In genomic region chr19:35960432-35960972, GRCh38 we compare ENCODE assay signal across 28 cellular contexts. TPM values are rescaled to one million over a fixed set of nuclear protein-coding genes. Genes with fewer than 3 reads are reported as not detected.
DNase-seq lines count a peak whose midpoint lies in the region; ATAC-seq and TF ChIP-seq lines count a peak whose summit lies in the region.
"Had no signal": no experiment of that assay in that cellular context is flagged by ENCODE, and none has a peak within 500 bp of the region (broad histone marks: within the 10 kb centered on the region; RNA-seq: fewer than 3 reads in every experiment).

No MANE protein-coding gene starts in this region.

- DNase-seq in activated naive CD8-positive, alpha-beta T cell treated with anti-CD3 and anti-CD28 coated beads for 36 hours: no peak
- no peak for DNase-seq in T-helper 17 cell
- DNase-seq in memory B cell (ENCODE audit: low spot score in 2 of 2): no peak
- DNase-seq in CD14-positive monocyte (ENCODE audit: low spot score): no peak
- DNase-seq in stimulated activated CD8-positive, alpha-beta memory T cell treated with anti-CD3 and anti-CD28 coated beads, Interleukin-4, amount 100 ng/mL, for 48 hours: no peak
- no peak for DNase-seq in NCI-H1694 (lab: John Stamatoyannopoulos, UW)
- DNase-seq: activated CD4-positive, CD25-positive, alpha-beta regulatory T cell treated with anti-CD3 and anti-CD28 coated beads, Interleukin-2, amount 50 U/mL, for 72 hours; activated CD8-positive, alpha-beta T cell treated with anti-CD3 and anti-CD28 coated beads, Interleukin-2, amount 10 ng/mL, durations not matched to agents 7 days and 5 days; aorta; Calu3; colonic mucosa; DMS79; effector CD8-positive, alpha-beta T cell; mammary epithelial cell; MM.1S; NCI-H1105 treated with DMSO at 0.1 percent for 48 hours; NCI-H2029; NCI-H524; OCI-M1; SK-N-SH; small intestine; stimulated activated naive CD4-positive, alpha-beta T cell treated with Interleukin-2 at 50 U/mL for 16 hours; tibial artery had no signal

- no peaks in the 10 kb centered on the region for H3K9me3 Mint-ChIP-seq in activated naive CD8-positive, alpha-beta T cell (ENCODE audit: low read depth)
- peaks cover 3% of the 10 kb centered on the region for H3K9me3 Mint-ChIP-seq in activated naive CD8-positive, alpha-beta T cell treated with anti-CD3 and anti-CD28 coated beads for 36 hours
- H3K9me3 Mint-ChIP-seq in memory B cell (no peaks in the 10 kb centered on the region), CD14-positive monocyte (peaks cover 5 to 23% (median 14%) of the 10 kb centered on the region in 7 donors)
- H3K9me3 Mint-ChIP-seq: activated naive CD4-positive, alpha-beta T cell treated with anti-CD3 and anti-CD28 coated beads, Interleukin-2, amount 50 U/mL, for 72 hours had no signal

- no peak for TF ChIP-seq CTCF in CD14-positive monocyte (IDR thresholded peaks at IDR 0.05)

- no peak overlapping the region for H3K27ac Mint-ChIP-seq in activated naive CD8-positive, alpha-beta T cell
- H3K27ac Mint-ChIP-seq in activated naive CD8-positive, alpha-beta T cell treated with anti-CD3 and anti-CD28 coated beads for 36 hours: no peak overlapping the region
- H3K27ac Mint-ChIP-seq in T-helper 17 cell: no peak overlapping the region
- H3K27ac Mint-ChIP-seq in memory B cell: no peak overlapping the region
- peak overlapping the region in 1 of 7 donors; percentile 64 for H3K27ac Mint-ChIP-seq in CD14-positive monocyte
- H3K27ac Mint-ChIP-seq: activated CD8-positive, alpha-beta T cell treated with anti-CD3 and anti-CD28 coated beads, Interleukin-2, amount 10 ng/mL, durations not matched to agents 7 days and 5 days; activated naive CD4-positive, alpha-beta T cell treated with anti-CD3 and anti-CD28 coated beads, Interleukin-2, amount 50 U/mL, for 72 hours; T-helper 2 cell treated with Interferon-gamma antibody and Interleukin-4, amounts not matched to agents 5 μg/mL and 100 μg/mL, for 36 hours had no signal

- H3K9me3 ChIP-seq in T-helper 17 cell (ENCODE audit: control insufficient read depth, low read length, poor library complexity, severe bottlenecking): no peaks in the 10 kb centered on the region
- H3K9me3 ChIP-seq: colonic mucosa, SK-N-SH, tibial artery had no signal

- H3K4me3 Mint-ChIP-seq in activated naive CD8-positive, alpha-beta T cell: peak overlapping the region; percentile 36
- H3K4me3 Mint-ChIP-seq in activated naive CD8-positive, alpha-beta T cell treated with anti-CD3 and anti-CD28 coated beads for 36 hours: no peak overlapping the region
- H3K4me3 Mint-ChIP-seq in T-helper 17 cell: peak overlapping the region; percentile 63
- peak overlapping the region; percentile 12 for H3K4me3 Mint-ChIP-seq in memory B cell
- peak overlapping the region in 1 of 2 donors; percentile 53 for H3K4me3 Mint-ChIP-seq in CD14-positive monocyte
- H3K4me3 Mint-ChIP-seq: activated CD8-positive, alpha-beta T cell treated with anti-CD3 and anti-CD28 coated beads, Interleukin-2, amount 10 ng/mL, durations not matched to agents 7 days and 5 days; neural crest cell; T-helper 2 cell treated with Interferon-gamma antibody and Interleukin-4, amounts not matched to agents 5 μg/mL and 100 μg/mL, for 36 hours had no signal

- ATAC-seq in T-helper 17 cell: no peak
- no peak for ATAC-seq in memory B cell (ENCODE audit: low read depth)
- ATAC-seq: activated CD8-positive, alpha-beta T cell treated with anti-CD3 and anti-CD28 coated beads, Interleukin-2, amount 10 ng/mL, durations not matched to agents 7 days and 5 days; activated naive CD4-positive, alpha-beta T cell treated with anti-CD3 and anti-CD28 coated beads, Interleukin-2, amount 50 U/mL, for 72 hours had no signal

- no peaks in the 10 kb centered on the region for H3K36me3 Mint-ChIP-seq in activated naive CD8-positive, alpha-beta T cell
- no peaks in the 10 kb centered on the region for H3K36me3 Mint-ChIP-seq in activated naive CD8-positive, alpha-beta T cell treated with anti-CD3 and anti-CD28 coated beads for 36 hours
- H3K36me3 Mint-ChIP-seq in T-helper 17 cell (ENCODE audit: low read depth): no peaks in the 10 kb centered on the region
- H3K36me3 Mint-ChIP-seq in memory B cell: no peaks in the 10 kb centered on the region
- no peaks in the 10 kb centered on the region for H3K36me3 Mint-ChIP-seq in CD14-positive monocyte
- H3K36me3 Mint-ChIP-seq: activated naive CD4-positive, alpha-beta T cell treated with anti-CD3 and anti-CD28 coated beads, Interleukin-2, amount 50 U/mL, for 72 hours had no signal

- H3K4me1 Mint-ChIP-seq in activated naive CD8-positive, alpha-beta T cell (ENCODE audit: low read depth): peaks cover 36% of the 10 kb centered on the region
- H3K4me1 Mint-ChIP-seq in activated naive CD8-positive, alpha-beta T cell treated with anti-CD3 and anti-CD28 coated beads for 36 hours: peaks cover 6% of the 10 kb centered on the region
- H3K4me1 Mint-ChIP-seq in T-helper 17 cell: peaks cover 13% of the 10 kb centered on the region
- H3K4me1 Mint-ChIP-seq in memory B cell: peaks cover 9% of the 10 kb centered on the region
- peaks cover 7% of the 10 kb centered on the region for H3K4me1 Mint-ChIP-seq in CD14-positive monocyte
- H3K4me1 Mint-ChIP-seq: neural crest cell had no signal

- intact Hi-C loops in CD14-positive monocyte (cut with micrococcal nuclease): no loop called here

- no peaks in the 10 kb centered on the region for H3K27me3 Mint-ChIP-seq in activated naive CD8-positive, alpha-beta T cell
- peaks cover 9% of the 10 kb centered on the region for H3K27me3 Mint-ChIP-seq in activated naive CD8-positive, alpha-beta T cell treated with anti-CD3 and anti-CD28 coated beads for 36 hours
- H3K27me3 Mint-ChIP-seq in T-helper 17 cell: peaks cover under 1% of the 10 kb centered on the region
- H3K27me3 Mint-ChIP-seq in memory B cell: peaks cover 10% of the 10 kb centered on the region
- peaks cover 39 to 58% (median 53%) of the 10 kb centered on the region in 3 donors for H3K27me3 Mint-ChIP-seq in CD14-positive monocyte (ENCODE audit: low read depth in 3 of 3)

RNA-seq across cellular contexts. Expression of gene LRFN3, which starts 24.3 kb away (rescaled TPM):
- total RNA-seq in activated naive CD8-positive, alpha-beta T cell treated with anti-CD3 and anti-CD28 coated beads for 36 hours: 1 to 10 TPM; 5.8 to 7.1 TPM
- 1 to 10 TPM; 6.8 to 8.7 TPM for total RNA-seq in T-helper 17 cell
- polyA plus RNA-seq in CD14-positive monocyte: not detected

RNA-seq across cellular contexts. Expression of gene SDHAF1, which starts 34.5 kb away (rescaled TPM):
- 10 to 100 TPM; 22.6 to 23.1 TPM for total RNA-seq in activated naive CD8-positive, alpha-beta T cell treated with anti-CD3 and anti-CD28 coated beads for 36 hours
- total RNA-seq in T-helper 17 cell: 1 to 10 TPM; 6.2 to 6.9 TPM
- 10 to 100 TPM; 19.0 to 26.9 TPM for polyA plus RNA-seq in CD14-positive monocyte

RNA-seq across cellular contexts. Expression of gene SYNE4, which starts 48.1 kb away (rescaled TPM):
- total RNA-seq in activated naive CD8-positive, alpha-beta T cell treated with anti-CD3 and anti-CD28 coated beads for 36 hours: 1 to 10 TPM in 1 of 2 experiments, under 1 TPM in 1; 0.99 to 1.8 TPM
- 1 to 10 TPM; 1.8 to 2.0 TPM for total RNA-seq in T-helper 17 cell
- not detected for polyA plus RNA-seq in CD14-positive monocyte

RNA-seq across cellular contexts. Expression of gene TYROBP, which starts 52.4 kb away (rescaled TPM):
- not detected for total RNA-seq in activated naive CD8-positive, alpha-beta T cell treated with anti-CD3 and anti-CD28 coated beads for 36 hours
- total RNA-seq in T-helper 17 cell: 10 to 100 TPM in 1 of 2 donors, 1 to 10 TPM in 1; 5.9 to 16.7 TPM
- 1,000 to 10,000 TPM; 5,182 to 6,141 TPM for polyA plus RNA-seq in CD14-positive monocyte
- total RNA-seq: Calu3, mammary epithelial cell, neural crest cell had no signal
- polyA plus RNA-seq: AG04450, mammary epithelial cell, SK-N-SH had no signal

RNA-seq across cellular contexts. Expression of gene ALKBH6, which starts 53.5 kb away (rescaled TPM):
- total RNA-seq in activated naive CD8-positive, alpha-beta T cell treated with anti-CD3 and anti-CD28 coated beads for 36 hours: 10 to 100 TPM; 35.0 to 35.5 TPM
- 10 to 100 TPM; 33.3 to 34.2 TPM for total RNA-seq in T-helper 17 cell
- polyA plus RNA-seq in CD14-positive monocyte: 10 to 100 TPM; 13.1 to 16.1 TPM
